1 cellular context compared by ENCODE assay signal in the genomic region with DNA sequence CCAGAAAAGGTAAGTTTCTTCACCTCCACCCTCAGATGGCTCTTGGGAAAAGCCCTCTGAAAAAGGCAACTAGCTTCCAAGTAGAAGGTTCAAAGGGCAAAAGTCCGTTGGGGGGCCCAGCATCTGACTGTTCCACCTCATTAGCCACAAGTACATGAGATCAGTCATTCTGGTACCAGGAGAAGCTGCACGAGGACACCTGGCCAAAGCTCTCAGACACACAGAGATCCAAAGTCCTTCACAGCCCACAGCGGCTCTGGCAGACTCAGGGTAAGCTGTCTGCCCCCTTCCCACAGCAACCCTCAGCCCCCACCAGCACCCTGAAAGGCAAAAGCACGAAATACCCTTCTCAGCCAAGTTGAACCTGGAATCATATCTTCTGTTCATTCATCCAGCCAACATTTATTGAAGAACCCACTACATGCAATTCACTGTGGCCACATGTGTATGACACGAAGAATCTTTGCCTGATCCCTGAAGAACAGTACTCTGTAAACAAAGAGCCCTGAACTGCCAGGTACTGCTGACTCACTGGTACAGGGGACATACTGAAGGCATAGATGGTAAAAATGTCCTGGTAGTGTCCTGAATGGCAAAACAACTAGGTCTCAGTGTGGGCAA.
TF ChIP-seq lines count a peak whose summit lies in the region.

No MANE protein-coding gene starts in this region.

TF ChIP-seq in HepG2, 621 proteins besides CTCF, POLR2A, EP300 and RAD21 (continued from another document and continues in another):
- TF ChIP-seq NR2F6 (IDR thresholded peaks at IDR 0.05) = 0 out of 2 replicates have a peak, but pooled peaks have one; percentile 27
- TF ChIP-seq NR2F6 (CRISPR knock-in tag; IDR thresholded peaks at IDR 0.05) = 0 out of 2 replicates have a peak, but pooled peaks have one; percentile 1
- TF ChIP-seq SNAI1 (CRISPR knock-in tag; IDR thresholded peaks at IDR 0.05; ENCODE audit: borderline replicate concordance) = no peak
- TF ChIP-seq FOSL1 (CRISPR knock-in tag; IDR thresholded peaks at IDR 0.05; ENCODE audit: borderline replicate concordance) = 0 out of 2 replicates have a peak, but pooled peaks have one; percentile 20
- TF ChIP-seq TCF12 (IDR thresholded peaks at IDR 0.05) = no peak
- TF ChIP-seq TCF12 (CRISPR knock-in tag; IDR thresholded peaks at IDR 0.05) = no peak
- 0 out of 2 replicates have a peak, but pooled peaks have one; percentile 55 for TF ChIP-seq BORCS8-MEF2B (CRISPR knock-in tag; IDR thresholded peaks at IDR 0.05)
- no peak for TF ChIP-seq ZBTB39 (CRISPR knock-in tag; IDR thresholded peaks at IDR 0.05)
- TF ChIP-seq, protein P1, sequence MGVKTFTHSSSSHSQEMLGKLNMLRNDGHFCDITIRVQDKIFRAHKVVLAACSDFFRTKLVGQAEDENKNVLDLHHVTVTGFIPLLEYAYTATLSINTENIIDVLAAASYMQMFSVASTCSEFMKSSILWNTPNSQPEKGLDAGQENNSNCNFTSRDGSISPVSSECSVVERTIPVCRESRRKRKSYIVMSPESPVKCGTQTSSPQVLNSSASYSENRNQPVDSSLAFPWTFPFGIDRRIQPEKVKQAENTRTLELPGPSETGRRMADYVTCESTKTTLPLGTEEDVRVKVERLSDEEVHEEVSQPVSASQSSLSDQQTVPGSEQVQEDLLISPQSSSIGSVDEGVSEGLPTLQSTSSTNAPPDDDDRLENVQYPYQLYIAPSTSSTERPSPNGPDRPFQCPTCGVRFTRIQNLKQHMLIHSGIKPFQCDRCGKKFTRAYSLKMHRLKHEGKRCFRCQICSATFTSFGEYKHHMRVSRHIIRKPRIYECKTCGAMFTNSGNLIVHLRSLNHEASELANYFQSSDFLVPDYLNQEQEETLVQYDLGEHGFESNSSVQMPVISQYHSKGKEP (CRISPR knock-in tag; IDR thresholded peaks at IDR 0.05) = peak; percentile 74; the same call in 1 of the 2 replicates
- TF ChIP-seq ZMAT3 (CRISPR knock-in tag; conservative IDR thresholded peaks at IDR 0.05) = no peak
- 0 out of 2 replicates have a peak, but pooled peaks have one; percentile 57 for TF ChIP-seq ZNF33B (CRISPR knock-in tag; IDR thresholded peaks at IDR 0.05)
- TF ChIP-seq ZHX1 (CRISPR knock-in tag; IDR thresholded peaks at IDR 0.05; ENCODE audit: low read depth) = no peak
- no peak for TF ChIP-seq GLI4 (CRISPR knock-in tag; IDR thresholded peaks at IDR 0.05; ENCODE audit: borderline replicate concordance)
- TF ChIP-seq CHD4 (IDR thresholded peaks at IDR 0.05; ENCODE audit: borderline replicate concordance, low read length) = no peak
- no peak for TF ChIP-seq ZNF441 (CRISPR knock-in tag; IDR thresholded peaks at IDR 0.05; ENCODE audit: borderline replicate concordance)
- TF ChIP-seq, protein P2, sequence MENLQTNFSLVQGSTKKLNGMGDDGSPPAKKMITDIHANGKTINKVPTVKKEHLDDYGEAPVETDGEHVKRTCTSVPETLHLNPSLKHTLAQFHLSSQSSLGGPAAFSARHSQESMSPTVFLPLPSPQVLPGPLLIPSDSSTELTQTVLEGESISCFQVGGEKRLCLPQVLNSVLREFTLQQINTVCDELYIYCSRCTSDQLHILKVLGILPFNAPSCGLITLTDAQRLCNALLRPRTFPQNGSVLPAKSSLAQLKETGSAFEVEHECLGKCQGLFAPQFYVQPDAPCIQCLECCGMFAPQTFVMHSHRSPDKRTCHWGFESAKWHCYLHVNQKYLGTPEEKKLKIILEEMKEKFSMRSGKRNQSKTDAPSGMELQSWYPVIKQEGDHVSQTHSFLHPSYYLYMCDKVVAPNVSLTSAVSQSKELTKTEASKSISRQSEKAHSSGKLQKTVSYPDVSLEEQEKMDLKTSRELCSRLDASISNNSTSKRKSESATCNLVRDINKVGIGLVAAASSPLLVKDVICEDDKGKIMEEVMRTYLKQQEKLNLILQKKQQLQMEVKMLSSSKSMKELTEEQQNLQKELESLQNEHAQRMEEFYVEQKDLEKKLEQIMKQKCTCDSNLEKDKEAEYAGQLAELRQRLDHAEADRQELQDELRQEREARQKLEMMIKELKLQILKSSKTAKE (CRISPR knock-in tag; IDR thresholded peaks at IDR 0.05; ENCODE audit: borderline replicate concordance) = 0 out of 2 replicates have a peak, but pooled peaks have one; percentile 65
- TF ChIP-seq JUN (CRISPR knock-in tag; IDR thresholded peaks at IDR 0.05) = no peak
- TF ChIP-seq ASH2L (IDR thresholded peaks at IDR 0.05; ENCODE audit: insufficient read length, low read depth, low read length) = peak; percentile 44
- TF ChIP-seq ATRX (CRISPR knock-in tag; IDR thresholded peaks at IDR 0.05; ENCODE audit: borderline replicate concordance) = 0 out of 2 replicates have a peak, but pooled peaks have one; percentile 47
- TF ChIP-seq ZBTB2 (CRISPR knock-in tag; IDR thresholded peaks at IDR 0.05; ENCODE audit: low read depth) = no peak
- TF ChIP-seq ZMYM2 (CRISPR knock-in tag; IDR thresholded peaks at IDR 0.05) = peak; percentile 84; the same call in 1 of the 2 replicates
- TF ChIP-seq ZNF670 (CRISPR knock-in tag; IDR thresholded peaks at IDR 0.05; ENCODE audit: borderline replicate concordance) = 0 out of 2 replicates have a peak, but pooled peaks have one; percentile 34
- peak; percentile 66 for TF ChIP-seq PATZ1 (CRISPR knock-in tag; IDR thresholded peaks at IDR 0.05)
- peak; percentile 82 for TF ChIP-seq FOXA3 (CRISPR knock-in tag; IDR thresholded peaks at IDR 0.05)
- no peak for TF ChIP-seq CHCHD3 (CRISPR knock-in tag; IDR thresholded peaks at IDR 0.05)
- TF ChIP-seq NR2F1 (CRISPR knock-in tag; IDR thresholded peaks at IDR 0.05) = 0 out of 4 replicates have a peak, but pooled peaks of 1 of the 2 experiments have one; percentile 3
- TF ChIP-seq, protein P3, sequence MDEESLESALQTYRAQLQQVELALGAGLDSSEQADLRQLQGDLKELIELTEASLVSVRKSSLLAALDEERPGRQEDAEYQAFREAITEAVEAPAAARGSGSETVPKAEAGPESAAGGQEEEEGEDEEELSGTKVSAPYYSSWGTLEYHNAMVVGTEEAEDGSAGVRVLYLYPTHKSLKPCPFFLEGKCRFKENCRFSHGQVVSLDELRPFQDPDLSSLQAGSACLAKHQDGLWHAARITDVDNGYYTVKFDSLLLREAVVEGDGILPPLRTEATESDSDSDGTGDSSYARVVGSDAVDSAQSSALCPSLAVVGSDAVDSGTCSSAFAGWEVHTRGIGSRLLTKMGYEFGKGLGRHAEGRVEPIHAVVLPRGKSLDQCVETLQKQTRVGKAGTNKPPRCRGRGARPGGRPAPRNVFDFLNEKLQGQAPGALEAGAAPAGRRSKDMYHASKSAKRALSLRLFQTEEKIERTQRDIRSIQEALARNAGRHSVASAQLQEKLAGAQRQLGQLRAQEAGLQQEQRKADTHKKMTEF (CRISPR knock-in tag; IDR thresholded peaks at IDR 0.05) = 0 out of 2 replicates have a peak, but pooled peaks have one; percentile 50
- 0 out of 2 replicates have a peak, but pooled peaks have one; percentile 41 for TF ChIP-seq ZBTB25 (CRISPR knock-in tag; IDR thresholded peaks at IDR 0.05)
- no peak for TF ChIP-seq PTBP1 (IDR thresholded peaks at IDR 0.05; ENCODE audit: low read depth, low read length, poor library complexity, severe bottlenecking)
- no peak for TF ChIP-seq RFXANK (CRISPR knock-in tag; IDR thresholded peaks at IDR 0.05)
- TF ChIP-seq MXD4 (CRISPR knock-in tag; IDR thresholded peaks at IDR 0.05) = no peak
- TF ChIP-seq TRIM24 (CRISPR knock-in tag; IDR thresholded peaks at IDR 0.05) = 0 out of 2 replicates have a peak, but pooled peaks have one; percentile 44
- TF ChIP-seq HHEX (CRISPR knock-in tag; IDR thresholded peaks at IDR 0.05) = 0 out of 2 replicates have a peak, but pooled peaks have one; percentile 28
- TF ChIP-seq MEF2D (CRISPR knock-in tag; IDR thresholded peaks at IDR 0.05) = no peak; the same call in 1 of the 2 replicates
- TF ChIP-seq, protein P4, sequence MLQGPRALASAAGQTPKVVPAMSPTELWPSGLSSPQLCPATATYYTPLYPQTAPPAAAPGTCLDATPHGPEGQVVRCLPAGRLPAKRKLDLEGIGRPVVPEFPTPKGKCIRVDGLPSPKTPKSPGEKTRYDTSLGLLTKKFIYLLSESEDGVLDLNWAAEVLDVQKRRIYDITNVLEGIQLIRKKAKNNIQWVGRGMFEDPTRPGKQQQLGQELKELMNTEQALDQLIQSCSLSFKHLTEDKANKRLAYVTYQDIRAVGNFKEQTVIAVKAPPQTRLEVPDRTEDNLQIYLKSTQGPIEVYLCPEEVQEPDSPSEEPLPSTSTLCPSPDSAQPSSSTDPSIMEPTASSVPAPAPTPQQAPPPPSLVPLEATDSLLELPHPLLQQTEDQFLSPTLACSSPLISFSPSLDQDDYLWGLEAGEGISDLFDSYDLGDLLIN (CRISPR knock-in tag; IDR thresholded peaks at IDR 0.05; ENCODE audit: borderline replicate concordance) = no peak
- no peak for TF ChIP-seq ZNF792 (CRISPR knock-in tag; IDR thresholded peaks at IDR 0.05)
- TF ChIP-seq HBP1 (CRISPR knock-in tag; IDR thresholded peaks at IDR 0.05; ENCODE audit: low read depth) = no peak
